Comparison of ENCODE assay signal across 9 cellular contexts in genomic region chr22:39098026-39098425, GRCh38. TPM values are rescaled to one million over a fixed set of nuclear protein-coding genes. Genes with fewer than 3 reads are reported as not detected.
DNase-seq lines count a peak whose midpoint lies in the region; ATAC-seq and TF ChIP-seq lines count a peak whose summit lies in the region.
"Had no signal": no experiment of that assay in that cellular context is flagged by ENCODE, and none has a peak within 500 bp of the region (broad histone marks: within the 10 kb centered on the region; RNA-seq: fewer than 3 reads in every experiment).

No MANE protein-coding gene starts in this region.

- no CpG with 5 or more reads among the region's 6 CpGs for WGBS in H9 (ENCODE audit: extremely low coverage, insufficient read length, low lambda C conversion rate)

- H3K4me1 ChIP-seq in H9 (ENCODE audit: insufficient read depth, low read length): no peaks in the 10 kb centered on the region; the same call in 1 of the 2 replicates

- ATAC-seq in activated naive CD8-positive, alpha-beta T cell treated with anti-CD3 and anti-CD28 coated beads, Interleukin-2, amount 10 ng/mL, durations not matched to agents 7 days and 5 days (ENCODE audit: low read depth): no peak
- ATAC-seq in GM21825 (IDR thresholded peaks at IDR 0.05; ENCODE audit: unreplicated experiment) (no peak), HG03342 (IDR thresholded peaks at IDR 0.05; ENCODE audit: unreplicated experiment) (no peak)

- no peak overlapping the region for H3K27ac ChIP-seq in H9 (ENCODE audit: insufficient read length, low read depth, low read length)

- H2BK20ac ChIP-seq in H9 (ENCODE audit: low read depth, low read length, poor library complexity, severe bottlenecking): no peak overlapping the region

- H3K27me3 ChIP-seq in GM06990 (replicated peaks; ENCODE audit: control insufficient read depth, insufficient read depth, low read length) (no peaks in the 10 kb centered on the region), H9 (ENCODE audit: insufficient read depth, low read length) (no peaks in the 10 kb centered on the region)

- peak overlapping the region; percentile 63 for H3K4me3 ChIP-seq in GM06990 (replicated peaks; ENCODE audit: low read depth, low read length)

- no peaks in the 10 kb centered on the region for H3K9me3 ChIP-seq in H9 (ENCODE audit: control insufficient read depth, low read depth, low read length)

- H3K18ac ChIP-seq in H9 (ENCODE audit: insufficient read length, low read depth, low read length): no peak overlapping the region

- H3K4me3 Mint-ChIP-seq in H9 (no peak overlapping the region; a peak in 1 of 5 replicates), nephron (no peak overlapping the region)
- H3K4me3 Mint-ChIP-seq in activated naive CD8-positive, alpha-beta T cell treated with anti-CD3 and anti-CD28 coated beads, Interleukin-2, amount 10 ng/mL, durations not matched to agents 7 days and 5 days: peak overlapping the region; percentile 88

- peak; percentile 62 for DNase-seq in GM06990 (ENCODE audit: extremely low read depth, insufficient read length)
- DNase-seq in H9: peak; percentile 81
- DNase-seq in activated naive CD8-positive, alpha-beta T cell treated with anti-CD3 and anti-CD28 coated beads, Interleukin-2, amount 10 ng/mL, durations not matched to agents 7 days and 5 days: no peak
- DNase-seq in NCI-H1092 treated with DMSO at 0.1 percent for 48 hours (lab: John Stamatoyannopoulos, UW): no peak
- DNase-seq: GDM1, SHP77 had no signal

- no peak overlapping the region for H2AFZ ChIP-seq in H9 (ENCODE audit: low read length)

- no peak overlapping the region for H2BK15ac ChIP-seq in H9 (ENCODE audit: low read depth, low read length)

- no peak overlapping the region for H2BK12ac ChIP-seq in H9 (ENCODE audit: insufficient read length, low read depth, low read length)

- POLR2A ChIA-PET in activated naive CD8-positive, alpha-beta T cell treated with anti-CD3 and anti-CD28 coated beads, Interleukin-2, amount 10 ng/mL, durations not matched to agents 7 days and 5 days (lab: Charles Lee): interaction anchor here (1.3 to 2.3 kb wide), 3 partner anchors 10 to 221 kb away, joined by 3 to 22 read pairs (median 9); partner anchors contain the start of gene RPL3

- H3T11ph ChIP-seq in H9 (ENCODE audit: low read length): no peak overlapping the region

- H4K8ac ChIP-seq in H9 (replicated peaks; ENCODE audit: insufficient read length, low read depth, low read length): no peak overlapping the region

- H3K27me3 Mint-ChIP-seq in H9 (ENCODE audit: low read depth): peaks cover 2% of the 10 kb centered on the region
- no peaks in the 10 kb centered on the region for H3K27me3 Mint-ChIP-seq in activated naive CD8-positive, alpha-beta T cell treated with anti-CD3 and anti-CD28 coated beads, Interleukin-2, amount 10 ng/mL, durations not matched to agents 7 days and 5 days
- peaks cover 8% of the 10 kb centered on the region for H3K27me3 Mint-ChIP-seq in nephron (ENCODE audit: low read depth)

- no peak overlapping the region for H3K14ac ChIP-seq in H9 (ENCODE audit: insufficient read depth, low read length)

- H3K4ac ChIP-seq in H9 (ENCODE audit: low read depth, low read length): no peak overlapping the region

- H3K79me1 ChIP-seq in H9 (ENCODE audit: insufficient read depth, low read depth, low read length, poor library complexity, severe bottlenecking): no peaks in the 10 kb centered on the region

- no peaks in the 10 kb centered on the region for H3K36me3 Mint-ChIP-seq in H9 (ENCODE audit: insufficient read depth in 1 of 3, low read depth in 3 of 3)
- peaks cover 21% of the 10 kb centered on the region for H3K36me3 Mint-ChIP-seq in activated naive CD8-positive, alpha-beta T cell treated with anti-CD3 and anti-CD28 coated beads, Interleukin-2, amount 10 ng/mL, durations not matched to agents 7 days and 5 days
- H3K36me3 Mint-ChIP-seq in nephron (ENCODE audit: low read depth): no peaks in the 10 kb centered on the region

- no peak overlapping the region for H3K9ac ChIP-seq in H9 (ENCODE audit: extremely low read depth, insufficient read length, low read length)

- H2BK5ac ChIP-seq in H9 (ENCODE audit: insufficient read length, low read length): no peak overlapping the region

- H2BK120ac ChIP-seq in H9 (ENCODE audit: low read depth, low read length, poor library complexity, severe bottlenecking): no peak overlapping the region

- H3K4me1 Mint-ChIP-seq in H9: peaks cover 32 to 45% of the 10 kb centered on the region in 2 experiments
- peaks cover 52% of the 10 kb centered on the region for H3K4me1 Mint-ChIP-seq in activated naive CD8-positive, alpha-beta T cell treated with anti-CD3 and anti-CD28 coated beads, Interleukin-2, amount 10 ng/mL, durations not matched to agents 7 days and 5 days
- H3K4me1 Mint-ChIP-seq in nephron: peaks cover 12% of the 10 kb centered on the region

- H4K91ac ChIP-seq in H9 (ENCODE audit: insufficient read length, low read depth, low read length): no peak overlapping the region

- H4K20me1 ChIP-seq in H9 (ENCODE audit: control insufficient read depth, insufficient read depth, insufficient read length): no peaks in the 10 kb centered on the region

- H3K56ac ChIP-seq in H9 (ENCODE audit: insufficient read length, low read depth, low read length): no peak overlapping the region

- TF ChIP-seq CTCF in GM06990 (IDR thresholded peaks at IDR 0.05; ENCODE audit: insufficient read depth, low read length, poor library complexity, severe bottlenecking): no peak
- no peak for TF ChIP-seq CTCF in H9 (conservative IDR thresholded peaks at IDR 0.05)
- no peak for TF ChIP-seq CTCF in nephron (IDR thresholded peaks at IDR 0.05; ENCODE audit: unreplicated experiment in 3 of 3)

- H3K23ac ChIP-seq in H9 (ENCODE audit: insufficient read length, low read depth, low read length): no peak overlapping the region

- no peaks in the 10 kb centered on the region for H3K36me3 ChIP-seq in GM06990 (ENCODE audit: control insufficient read depth, insufficient read depth, low read length)

- peaks cover 2% of the 10 kb centered on the region for H3K23me2 ChIP-seq in H9 (ENCODE audit: insufficient read length, low read depth, low read length, poor library complexity, severe bottlenecking)

- H2AK5ac ChIP-seq in H9 (ENCODE audit: insufficient read length, low read length): no peak overlapping the region

- H3K79me2 ChIP-seq in H9 (ENCODE audit: insufficient read depth, low read length): no peaks in the 10 kb centered on the region

- no peak overlapping the region for H4K5ac ChIP-seq in H9 (ENCODE audit: insufficient read length, low read depth, low read length)

- H3K4me2 ChIP-seq in H9 (ENCODE audit: insufficient read depth, insufficient read length, low read length): no peak overlapping the region

- H3K27ac Mint-ChIP-seq in H9 (peak overlapping the region; percentile 85 to 92 (median 86); a peak in 6 of 7 replicates), nephron (peak overlapping the region in 2 of 3 experiments; percentile 62 to 76)
- H3K27ac Mint-ChIP-seq in activated naive CD8-positive, alpha-beta T cell treated with anti-CD3 and anti-CD28 coated beads, Interleukin-2, amount 10 ng/mL, durations not matched to agents 7 days and 5 days: peak overlapping the region; percentile 85

- H3K9me3 Mint-ChIP-seq in H9: no peaks in the 10 kb centered on the region; a peak in 1 of 5 replicates
- H3K9me3 Mint-ChIP-seq in activated naive CD8-positive, alpha-beta T cell treated with anti-CD3 and anti-CD28 coated beads, Interleukin-2, amount 10 ng/mL, durations not matched to agents 7 days and 5 days: no peaks in the 10 kb centered on the region
- H3K9me3 Mint-ChIP-seq in nephron: no peaks in the 10 kb centered on the region

RNA-seq across cellular contexts. Expression of gene APOBEC3H, which starts 1.0 kb away (rescaled TPM):
- 0.48 TPM in 2 replicates for total RNA-seq in H9 (2021)
- total RNA-seq in activated naive CD8-positive, alpha-beta T cell treated with anti-CD3 and anti-CD28 coated beads, Interleukin-2, amount 10 ng/mL, durations not matched to agents 7 days and 5 days: 10 to 100 TPM; 75.5 to 84.9 TPM

RNA-seq across cellular contexts. Expression of gene APOBEC3G, which starts 21.0 kb away (rescaled TPM):
- total RNA-seq in H9 (2021): 1.6 and 2.4 TPM in 2 replicates
- total RNA-seq in activated naive CD8-positive, alpha-beta T cell treated with anti-CD3 and anti-CD28 coated beads, Interleukin-2, amount 10 ng/mL, durations not matched to agents 7 days and 5 days: 100 to 1,000 TPM; 116 to 118 TPM

RNA-seq across cellular contexts. Expression of gene CBX7, which starts 54.5 kb away (rescaled TPM):
- 3.7 and 4.2 TPM in 2 replicates for total RNA-seq in H9 (2021)
- 10 to 100 TPM; 64.2 to 71.3 TPM for total RNA-seq in activated naive CD8-positive, alpha-beta T cell treated with anti-CD3 and anti-CD28 coated beads, Interleukin-2, amount 10 ng/mL, durations not matched to agents 7 days and 5 days

RNA-seq across cellular contexts. Expression of gene APOBEC3F, which starts 57.4 kb away (rescaled TPM):
- 8.9 and 11.6 TPM in 2 replicates for total RNA-seq in H9 (2021)
- 10 to 100 TPM; 41.4 to 45.1 TPM for total RNA-seq in activated naive CD8-positive, alpha-beta T cell treated with anti-CD3 and anti-CD28 coated beads, Interleukin-2, amount 10 ng/mL, durations not matched to agents 7 days and 5 days

Comparison
In these comparisons a context has a peak if more than half of its experiments do, and no peak if none do; other contexts are left out.
1. DNase-seq: peak in GM06990 (single experiment) and H9 (single experiment); none in activated naive CD8-positive, alpha-beta T cell treated with anti-CD3 and anti-CD28 coated beads, Interleukin-2, amount 10 ng/mL, durations not matched to agents 7 days and 5 days (single experiment) and NCI-H1092 treated with DMSO at 0.1 percent for 48 hours (single experiment).
2. RNA of gene APOBEC3H, which starts 1.0 kb away (total RNA-seq): 75.5 to 84.9 TPM in activated naive CD8-positive, alpha-beta T cell treated with anti-CD3 and anti-CD28 coated beads, Interleukin-2, amount 10 ng/mL, durations not matched to agents 7 days and 5 days; 0.48 TPM in H9; every median in the first group is over 10 times any median in the second.
3. RNA of gene APOBEC3G, which starts 21.0 kb away (total RNA-seq): 116 to 118 TPM in activated naive CD8-positive, alpha-beta T cell treated with anti-CD3 and anti-CD28 coated beads, Interleukin-2, amount 10 ng/mL, durations not matched to agents 7 days and 5 days; 1.6 to 2.4 TPM in H9; every median in the first group is over 10 times any median in the second.
4. RNA of gene CBX7, which starts 54.5 kb away (total RNA-seq): 64.2 to 71.3 TPM in activated naive CD8-positive, alpha-beta T cell treated with anti-CD3 and anti-CD28 coated beads, Interleukin-2, amount 10 ng/mL, durations not matched to agents 7 days and 5 days; 3.7 to 4.2 TPM in H9; every median in the first group is over 10 times any median in the second.
5. Peak in every context shown above with its lines, with median percentiles within 50 percentile points of each other: H3K27ac Mint-ChIP-seq.